ENCODE assay signal across 10 cellular contexts in the genomic region with DNA sequence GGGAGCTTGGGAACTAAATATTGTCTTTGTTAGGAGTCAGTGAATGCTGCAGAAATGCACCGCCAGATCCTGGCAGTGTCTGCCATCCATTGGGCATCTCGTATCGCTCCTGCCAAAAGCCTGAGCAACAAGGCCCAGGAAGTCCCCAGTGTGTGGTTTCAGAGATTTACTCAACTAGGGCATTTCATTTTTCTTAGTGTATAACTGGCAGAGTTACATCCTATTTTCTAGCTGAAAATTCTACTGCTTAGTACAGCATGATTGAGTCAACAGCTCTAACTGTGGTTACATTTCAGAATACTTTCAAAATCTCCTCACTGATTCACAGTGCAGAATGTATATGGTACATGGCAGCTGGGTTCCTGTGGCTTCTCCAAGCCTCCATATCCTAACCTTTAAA.
DNase-seq lines count a peak whose midpoint lies in the region; ATAC-seq and TF ChIP-seq lines count a peak whose summit lies in the region.
"Had no signal": no experiment of that assay in that cellular context is flagged by ENCODE, and none has a peak within 500 bp of the region (broad histone marks: within the 10 kb centered on the region; RNA-seq: fewer than 3 reads in every experiment).

No MANE protein-coding gene starts in this region.

- DNase-seq in Daoy (ENCODE audit: low read depth) (peak; percentile 23), HS-5 (ENCODE audit: low read depth) (peak; percentile 88), cerebellum (ENCODE audit: low spot score) (peak; percentile 26), nephron progenitor cell (no peak), NCI-H446 (lab: John Stamatoyannopoulos, UW) (no peak), NCI-H2227 (lab: John Stamatoyannopoulos, UW; ENCODE audit: unreplicated experiment) (no peak)
- DNase-seq: central memory CD4-positive, alpha-beta T cell; NCI-H345; stimulated activated CD4-positive, alpha-beta T cell treated with anti-CD3 and anti-CD28 coated beads, Interleukin-15, amount 100 ng/mL, for 24 hours had no signal

- peaks cover 35% of the 10 kb centered on the region for H3K4me1 Mint-ChIP-seq in nephron progenitor cell

- ATAC-seq in GM21381 (IDR thresholded peaks at IDR 0.05; ENCODE audit: unreplicated experiment), result no peak

- no peaks in the 10 kb centered on the region for H3K36me3 Mint-ChIP-seq in nephron progenitor cell (ENCODE audit: low read depth)

- peaks cover 7% of the 10 kb centered on the region for H3K27me3 Mint-ChIP-seq in nephron progenitor cell (ENCODE audit: low read depth, poor library complexity)

- TF ChIP-seq CTCF in nephron progenitor cell (IDR thresholded peaks at IDR 0.05), result no peak

- H3K27ac Mint-ChIP-seq in nephron progenitor cell, result peak overlapping the region; percentile 77

- no peaks in the 10 kb centered on the region for H3K9me3 Mint-ChIP-seq in nephron progenitor cell

- no peak overlapping the region for H3K4me3 Mint-ChIP-seq in nephron progenitor cell

Comparison
In these comparisons a context has a peak if more than half of its experiments do, and no peak if none do; other contexts are left out.
1. DNase-seq: peak in Daoy (single experiment), HS-5 (single experiment) and cerebellum (single experiment); none in nephron progenitor cell (single experiment), NCI-H446 (0 of 2) and NCI-H2227 (single experiment).